ENCODE assay signal across 2 cellular contexts in genomic region chr19:19106938-19107337, GRCh38.
TF ChIP-seq lines count a peak whose summit lies in the region.

No MANE protein-coding gene starts in this region.

TF ChIP-seq in K562, 482 proteins besides CTCF, POLR2A, EP300 and RAD21:
- peak; percentile 98 for TF ChIP-seq ZNF121 (CRISPR knock-in tag; conservative IDR thresholded peaks at IDR 0.05)
TF ChIP-seq in K562: peak in this region for 1; not testable (repeated sequence) for 481.

TF ChIP-seq in HepG2, 621 proteins besides CTCF, POLR2A, EP300 and RAD21:
- TF ChIP-seq ZNF121 (CRISPR knock-in tag; IDR thresholded peaks at IDR 0.05) = peak; percentile 79
TF ChIP-seq in HepG2: peak in this region for 1; not testable (repeated sequence) for 620.
